Comparison of ENCODE assay signal across 8 cellular contexts in the genomic region with DNA sequence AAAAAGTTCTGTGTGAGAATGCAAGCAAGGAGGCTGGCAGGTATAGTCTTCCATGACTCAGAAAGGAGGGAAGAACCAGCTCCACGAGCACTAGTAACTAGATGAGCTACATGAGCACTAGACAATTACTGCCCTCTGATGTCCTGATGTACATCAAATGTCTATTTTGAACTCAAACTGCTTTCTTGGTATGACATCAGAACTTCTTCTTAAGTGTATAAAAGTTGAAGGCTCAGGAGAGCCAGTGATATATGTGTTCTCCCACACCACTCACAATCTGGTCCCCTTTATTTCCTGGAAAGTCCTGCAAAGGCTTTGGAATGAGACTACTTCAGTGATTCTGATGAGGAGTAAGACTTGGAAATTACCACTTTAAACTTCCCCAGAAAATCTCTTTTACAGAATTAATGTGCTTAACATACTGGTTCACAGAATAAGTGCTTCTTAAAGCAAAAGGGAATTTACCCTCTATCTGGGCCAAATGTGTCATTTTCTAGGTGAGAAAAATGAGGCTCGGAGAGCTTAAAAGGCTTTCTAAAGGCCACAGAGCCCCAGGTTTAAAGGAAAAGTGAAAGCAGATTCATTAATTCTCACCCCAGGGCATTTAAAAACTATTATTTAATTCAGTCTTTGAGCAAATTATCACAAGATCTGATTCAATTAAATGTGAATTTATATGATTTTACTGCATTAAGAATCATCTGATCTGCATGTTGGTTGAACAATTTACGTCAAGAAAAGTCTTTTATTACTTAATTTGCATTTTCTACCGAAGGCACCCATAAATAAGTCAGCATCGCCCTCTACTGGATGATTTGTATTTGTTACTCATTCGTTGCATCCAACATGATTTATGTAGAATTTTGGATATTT. TPM values are rescaled to one million over a fixed set of nuclear protein-coding genes. Genes with fewer than 3 reads are reported as not detected.
DNase-seq lines count a peak whose midpoint lies in the region; ATAC-seq, FAIRE-seq and TF ChIP-seq lines count a peak whose summit lies in the region.

No MANE protein-coding gene starts in this region.

- DNase-seq in Daoy (ENCODE audit: low read depth) (peak; percentile 57), OCI-M1 (lab: John Stamatoyannopoulos, UW) (peak; percentile 88), bronchial epithelial cell (ENCODE audit: low read depth) (peak; percentile 72), occipital lobe (lab: John Stamatoyannopoulos, UW) (no peak)

- H3K27me3 Mint-ChIP-seq in stimulated activated naive CD8-positive, alpha-beta T cell treated with anti-CD3 and anti-CD28 coated beads, Interleukin-15, Interleukin-2, amounts not matched to agents 100 ng/mL and 50 ng/mL, for 24 hours: no peaks in the 10 kb centered on the region

- H3K36me3 ChIP-seq in KMS-11 (ENCODE audit: insufficient read depth) (no peaks in the 10 kb centered on the region), bronchial epithelial cell (ENCODE audit: control insufficient read depth, insufficient read depth, low read length) (no peaks in the 10 kb centered on the region)

- H3K27ac Mint-ChIP-seq in stimulated activated naive CD8-positive, alpha-beta T cell treated with anti-CD3 and anti-CD28 coated beads, Interleukin-15, Interleukin-2, amounts not matched to agents 100 ng/mL and 50 ng/mL, for 24 hours: peak overlapping the region; percentile 84

- peaks cover 9% of the 10 kb centered on the region for H3K4me1 ChIP-seq in KMS-11 (ENCODE audit: low read depth, poor library complexity, severe bottlenecking)

- H3K27me3 ChIP-seq in KMS-11 (ENCODE audit: insufficient read depth, low read depth): no peaks in the 10 kb centered on the region
- H3K27me3 ChIP-seq in bronchial epithelial cell (ENCODE audit: control insufficient read depth, insufficient read depth, low read length): no peaks in the 10 kb centered on the region
- no peaks in the 10 kb centered on the region for H3K27me3 ChIP-seq in layer of hippocampus (ENCODE audit: control insufficient read depth, insufficient read depth, low read length)

- peak overlapping the region; percentile 76 for H3K4me3 Mint-ChIP-seq in stimulated activated naive CD8-positive, alpha-beta T cell treated with anti-CD3 and anti-CD28 coated beads, Interleukin-15, Interleukin-2, amounts not matched to agents 100 ng/mL and 50 ng/mL, for 24 hours

- peak; percentile 48 for ATAC-seq in GM21390 (IDR thresholded peaks at IDR 0.05; ENCODE audit: unreplicated experiment)

- H3K79me2 ChIP-seq in KMS-11 (ENCODE audit: insufficient read depth, low read depth): no peaks in the 10 kb centered on the region

- peaks cover 20% of the 10 kb centered on the region for H3K4me1 Mint-ChIP-seq in stimulated activated naive CD8-positive, alpha-beta T cell treated with anti-CD3 and anti-CD28 coated beads, Interleukin-15, Interleukin-2, amounts not matched to agents 100 ng/mL and 50 ng/mL, for 24 hours (ENCODE audit: low read depth)

- peak overlapping the region; percentile 73 for H3K4me2 ChIP-seq in KMS-11

- H3K4me3 ChIP-seq in KMS-11 (IDR thresholded peaks at IDR 0.05; ENCODE audit: insufficient read depth, low read depth, low read length) (no peak overlapping the region), bronchial epithelial cell (ENCODE audit: low read depth, low read length) (peak overlapping the region; percentile 17)

- H3K9ac ChIP-seq in KMS-11: peak overlapping the region; percentile 30; the same call in 1 of the 2 replicates

- H3K36me3 Mint-ChIP-seq in stimulated activated naive CD8-positive, alpha-beta T cell treated with anti-CD3 and anti-CD28 coated beads, Interleukin-15, Interleukin-2, amounts not matched to agents 100 ng/mL and 50 ng/mL, for 24 hours (ENCODE audit: low read depth): no peaks in the 10 kb centered on the region

- H3K27ac ChIP-seq in KMS-11 (no peak overlapping the region), layer of hippocampus (ENCODE audit: low read depth, low read length) (peak overlapping the region; percentile 33)

- FAIRE-seq in bronchial epithelial cell (lab: Jason Lieb, UNC): no peak

- H3K9me3 Mint-ChIP-seq in stimulated activated naive CD8-positive, alpha-beta T cell treated with anti-CD3 and anti-CD28 coated beads, Interleukin-15, Interleukin-2, amounts not matched to agents 100 ng/mL and 50 ng/mL, for 24 hours: no peaks in the 10 kb centered on the region

- TF ChIP-seq CTCF in KMS-11 (conservative IDR thresholded peaks at IDR 0.05; ENCODE audit: low read depth, low read length) (peak; percentile 78), bronchial epithelial cell (IDR thresholded peaks at IDR 0.05; ENCODE audit: insufficient read depth, low read length, severe bottlenecking) (peak; percentile 25)

- peak overlapping the region; percentile 74 for H2AFZ ChIP-seq in KMS-11 (ENCODE audit: low read depth)

- no peaks in the 10 kb centered on the region for H4K20me1 ChIP-seq in KMS-11 (ENCODE audit: insufficient read depth)

RNA-seq across cellular contexts. Expression of gene DHRS7, which starts 18.8 kb away (rescaled TPM):
- total RNA-seq in Daoy (2014; rRNA removed; shearing (Covaris generic)): 57.2 and 77.4 TPM in 2 replicates
- total RNA-seq in bronchial epithelial cell (202 and 211 TPM in 2 replicates), occipital lobe (47.4 TPM)
